ENCODE assay signal across 1 cellular context in genomic region chr19:44212250-44212864, GRCh38.
TF ChIP-seq lines count a peak whose summit lies in the region.

Gene ZNF227 (plus strand): TSS chr19:44212532. CDS start chr19:44217793, 5,261 bp downstream.

TF ChIP-seq in endothelial cell of umbilical vein, 7 proteins besides CTCF, POLR2A, EP300 and RAD21 (continued from another document):
- TF ChIP-seq JUN (IDR thresholded peaks at IDR 0.05; ENCODE audit: borderline replicate concordance, insufficient read depth, insufficient read length, low read depth) = peak; percentile 17
- TF ChIP-seq MYC (IDR thresholded peaks at IDR 0.05; ENCODE audit: low read depth, low read length) = no peak
- TF ChIP-seq GATA2 (IDR thresholded peaks at IDR 0.05; ENCODE audit: insufficient read depth, insufficient read length, low read depth, low read length) = no peak
- TF ChIP-seq EZH2 (IDR thresholded peaks at IDR 0.05; ENCODE audit: borderline replicate concordance, low read depth, low read length, severe bottlenecking) = no peak
